17 cellular contexts compared by ENCODE assay signal in the genomic region with DNA sequence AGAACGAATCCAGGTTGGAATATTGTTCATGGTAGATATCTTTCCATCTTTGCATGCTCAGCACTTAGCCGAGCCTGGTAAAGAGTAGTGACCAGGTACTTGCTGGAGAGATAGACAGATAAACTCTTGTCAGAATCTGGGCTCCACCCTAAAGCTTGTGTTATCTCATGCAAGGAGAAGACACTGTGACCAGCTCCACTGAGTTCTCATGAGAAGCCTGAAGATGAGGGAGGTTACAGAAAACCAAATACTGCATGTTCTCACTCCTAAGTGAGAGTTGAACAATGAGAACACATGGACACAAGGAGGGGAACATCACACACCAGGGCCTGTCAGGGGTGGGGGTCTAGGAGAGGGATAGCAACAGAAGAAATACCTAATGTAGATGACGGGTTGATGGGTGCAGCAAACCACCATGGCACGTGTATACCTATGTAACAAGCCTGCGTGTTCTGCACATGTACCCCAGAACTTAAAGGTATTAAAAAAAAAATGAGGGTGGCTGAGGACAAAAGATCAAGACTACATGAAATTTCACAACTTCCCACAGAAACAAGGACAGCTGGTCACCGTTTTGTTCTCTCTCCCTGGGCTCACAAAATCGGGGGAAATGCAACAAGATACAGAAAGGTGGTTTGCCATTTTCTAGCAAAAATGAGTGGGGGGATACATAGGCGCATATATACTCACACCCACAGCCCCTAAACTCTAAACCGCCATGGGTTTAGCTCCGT. TPM values are rescaled to one million over a fixed set of nuclear protein-coding genes. Genes with fewer than 3 reads are reported as not detected.
DNase-seq lines count a peak whose midpoint lies in the region; ATAC-seq and TF ChIP-seq lines count a peak whose summit lies in the region.
"Had no signal": no experiment of that assay in that cellular context is flagged by ENCODE, and none has a peak within 500 bp of the region (broad histone marks: within the 10 kb centered on the region; RNA-seq: fewer than 3 reads in every experiment).

No MANE protein-coding gene starts in this region.

- no peak overlapping the region for H3K4me3 Mint-ChIP-seq in activated naive CD8-positive, alpha-beta T cell treated with anti-CD3 and anti-CD28 coated beads for 36 hours

- TF ChIP-seq CTCF in breast epithelium (IDR thresholded peaks at IDR 0.05): no peak

- H3K27me3 Mint-ChIP-seq in activated naive CD8-positive, alpha-beta T cell treated with anti-CD3 and anti-CD28 coated beads for 36 hours: peaks cover 3% of the 10 kb centered on the region

- H3K4me3 ChIP-seq in breast epithelium (no peak overlapping the region), mucosa of stomach (ENCODE audit: low read length) (no peak overlapping the region), urinary bladder (ENCODE audit: low read depth, low read length) (no peak overlapping the region)
- H3K4me3 ChIP-seq: GM12878, lung had no signal

- DNase-seq in NOMO-1 treated with DMSO at 0.1 percent for 48 hours (lab: John Stamatoyannopoulos, UW; ENCODE audit: unreplicated experiment) (peak; percentile 24), NOMO-1 treated with dmso at 0.1 percent for 144 hours (lab: John Stamatoyannopoulos, UW; ENCODE audit: unreplicated experiment) (no peak), breast epithelium (ENCODE audit: low spot score in 2 of 2) (no peak), HEK293T (ENCODE audit: extremely low spot score) (no peak)
- no peak for DNase-seq in activated naive CD8-positive, alpha-beta T cell treated with anti-CD3 and anti-CD28 coated beads for 36 hours
- DNase-seq: activated CD8-positive, alpha-beta memory T cell treated with anti-CD3 and anti-CD28 coated beads, Interleukin-2, amount 50 U/mL, for 4 hours; activated naive CD4-positive, alpha-beta T cell; foreskin keratinocyte; NCI-H1930; NCI-H526 treated with DMSO at 0.1 percent for 48 hours; stimulated activated naive CD4-positive, alpha-beta T cell had no signal

- intact Hi-C loops in breast epithelium (cut with DNase I; ENCODE audit: low total_unique reads): no loop called here

- H3K36me3 ChIP-seq in breast epithelium (no peaks in the 10 kb centered on the region), mucosa of stomach (ENCODE audit: control insufficient read depth, insufficient read depth, low read length) (no peaks in the 10 kb centered on the region), urinary bladder (ENCODE audit: insufficient read depth) (no peaks in the 10 kb centered on the region)

- no peaks in the 10 kb centered on the region for H3K9me3 Mint-ChIP-seq in activated naive CD8-positive, alpha-beta T cell treated with anti-CD3 and anti-CD28 coated beads for 36 hours

- H3K9me3 ChIP-seq in breast epithelium (no peaks in the 10 kb centered on the region), mucosa of stomach (ENCODE audit: control insufficient read depth, low read length) (no peaks in the 10 kb centered on the region)

- H3K36me3 Mint-ChIP-seq in activated naive CD8-positive, alpha-beta T cell treated with anti-CD3 and anti-CD28 coated beads for 36 hours: no peaks in the 10 kb centered on the region

- CTCF ChIA-PET in HEK293T (lab: Yijun Ruan, JAX): interaction anchor here (1.3 kb wide), 1 partner anchor 16 kb away, joined by 3 read pairs; no protein-coding TSS in a partner anchor

- 65% methylated on average over 10 of the region's 10 CpGs for WGBS in urinary bladder

- H3K9ac ChIP-seq in mucosa of stomach (ENCODE audit: low read length): peak overlapping the region; percentile 33

- ATAC-seq in GM21529 (IDR thresholded peaks at IDR 0.05; ENCODE audit: unreplicated experiment): no peak
- ATAC-seq: foreskin keratinocyte, GM12878 had no signal

- H3K27ac ChIP-seq in breast epithelium (peak overlapping the region; percentile 30 to 40), urinary bladder (ENCODE audit: low read depth) (peak overlapping the region; percentile 35)
- H3K27ac ChIP-seq: 22Rv1, foreskin keratinocyte had no signal

- POLR2A ChIA-PET in HEK293T (lab: Yijun Ruan, JAX): no interaction called here

- H3K4me1 ChIP-seq in breast epithelium (peaks cover 0 to 20% of the 10 kb centered on the region in 2 donors), mucosa of stomach (ENCODE audit: control insufficient read depth, insufficient read depth, low read length) (peaks cover 71% of the 10 kb centered on the region), urinary bladder (ENCODE audit: insufficient read depth) (peaks cover 3% of the 10 kb centered on the region)

- H3K27ac Mint-ChIP-seq in activated naive CD8-positive, alpha-beta T cell treated with anti-CD3 and anti-CD28 coated beads for 36 hours: no peak overlapping the region

- no peak for TF ChIP-seq POLR2A in breast epithelium (IDR thresholded peaks at IDR 0.05)

- H3K27me3 ChIP-seq in breast epithelium (no peaks in the 10 kb centered on the region), mucosa of stomach (ENCODE audit: control insufficient read depth, insufficient read depth, low read length) (no peaks in the 10 kb centered on the region)
- H3K27me3 ChIP-seq: foreskin keratinocyte had no signal

- H3K4me1 Mint-ChIP-seq in activated naive CD8-positive, alpha-beta T cell treated with anti-CD3 and anti-CD28 coated beads for 36 hours: no peaks in the 10 kb centered on the region

TF ChIP-seq in HEK293T, 16 proteins besides CTCF, POLR2A, EP300 and RAD21:
- no peak for TF ChIP-seq SUZ12 (IDR thresholded peaks at IDR 0.05)
- TF ChIP-seq BHLHE40 (IDR thresholded peaks at IDR 0.05; ENCODE audit: borderline replicate concordance): no peak
- no peak for TF ChIP-seq FOXA1 (IDR thresholded peaks at IDR 0.05)
- TF ChIP-seq ARNT (IDR thresholded peaks at IDR 0.05): no peak
- TF ChIP-seq, protein P1, sequence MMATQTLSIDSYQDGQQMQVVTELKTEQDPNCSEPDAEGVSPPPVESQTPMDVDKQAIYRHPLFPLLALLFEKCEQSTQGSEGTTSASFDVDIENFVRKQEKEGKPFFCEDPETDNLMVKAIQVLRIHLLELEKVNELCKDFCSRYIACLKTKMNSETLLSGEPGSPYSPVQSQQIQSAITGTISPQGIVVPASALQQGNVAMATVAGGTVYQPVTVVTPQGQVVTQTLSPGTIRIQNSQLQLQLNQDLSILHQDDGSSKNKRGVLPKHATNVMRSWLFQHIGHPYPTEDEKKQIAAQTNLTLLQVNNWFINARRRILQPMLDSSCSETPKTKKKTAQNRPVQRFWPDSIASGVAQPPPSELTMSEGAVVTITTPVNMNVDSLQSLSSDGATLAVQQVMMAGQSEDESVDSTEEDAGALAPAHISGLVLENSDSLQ (IDR thresholded peaks at IDR 0.05): no peak
- TF ChIP-seq ZNF384 (IDR thresholded peaks at IDR 0.05): no peak
- TF ChIP-seq NFRKB (IDR thresholded peaks at IDR 0.05): no peak
- TF ChIP-seq ELF4 (IDR thresholded peaks at IDR 0.05): no peak
- TF ChIP-seq SP1 (IDR thresholded peaks at IDR 0.05): no peak
- TF ChIP-seq CTBP1 (IDR thresholded peaks at IDR 0.05; ENCODE audit: borderline replicate concordance): no peak
- TF ChIP-seq TARDBP (IDR thresholded peaks at IDR 0.05): no peak
- no peak for TF ChIP-seq LEF1 (IDR thresholded peaks at IDR 0.05; ENCODE audit: borderline replicate concordance)
- no peak for TF ChIP-seq FOXK2 (IDR thresholded peaks at IDR 0.05)
- no peak for TF ChIP-seq FOXM1 (IDR thresholded peaks at IDR 0.05; ENCODE audit: borderline replicate concordance)
- TF ChIP-seq HDGF (IDR thresholded peaks at IDR 0.05; ENCODE audit: borderline replicate concordance): no peak
- TF ChIP-seq L3MBTL2 (conservative IDR thresholded peaks at IDR 0.05): no peak

RNA-seq across cellular contexts. Expression of a gene that starts 17.4 kb away (rescaled TPM):
- total RNA-seq in breast epithelium (100 to 1,000 TPM in 2 of 3 donors, 10 to 100 TPM in 1; 43.0 to 192 (median 138) TPM), urinary bladder (30.3 TPM)
- polyA plus RNA-seq in urinary bladder: 36.9 TPM
- total RNA-seq in activated naive CD8-positive, alpha-beta T cell treated with anti-CD3 and anti-CD28 coated beads for 36 hours: 1 to 10 TPM; 1.6 to 2.1 TPM

Comparison
In these comparisons a context has a peak if more than half of its experiments do, and no peak if none do; other contexts are left out.
1. RNA of a gene that starts 17.4 kb away (total RNA-seq): 43.0 to 192 TPM in breast epithelium and 30.3 TPM in urinary bladder (single experiment); 1.6 to 2.1 TPM in activated naive CD8-positive, alpha-beta T cell treated with anti-CD3 and anti-CD28 coated beads for 36 hours; every median in the first group is over 10 times any median in the second.